Comparison of ENCODE assay signal across 19 cellular contexts in genomic region chrX:23505531-23506303, GRCh38.
DNase-seq lines count a peak whose midpoint lies in the region; ATAC-seq and TF ChIP-seq lines count a peak whose summit lies in the region.
"Had no signal": no experiment of that assay in that cellular context is flagged by ENCODE, and none has a peak within 500 bp of the region (broad histone marks: within the 10 kb centered on the region; RNA-seq: fewer than 3 reads in every experiment).

No MANE protein-coding gene starts in this region.

- H3K27me3 ChIP-seq in HUES48 (ENCODE audit: control insufficient read depth, insufficient read depth, low read length) (no peaks in the 10 kb centered on the region), breast epithelium (peaks cover 0 to 6% of the 10 kb centered on the region in 2 donors), BE2C (no peaks in the 10 kb centered on the region), colonic mucosa (no peaks in the 10 kb centered on the region)
- H3K27me3 ChIP-seq: adrenal gland, gastrocnemius medialis, sigmoid colon had no signal

- H3K9me3 Mint-ChIP-seq in nephron = no peaks in the 10 kb centered on the region
- H3K9me3 Mint-ChIP-seq in activated naive CD8-positive, alpha-beta T cell treated with anti-CD3 and anti-CD28 coated beads for 36 hours = peaks cover 1% of the 10 kb centered on the region
- H3K9me3 Mint-ChIP-seq: activated T-helper 2 cell treated with anti-CD3 and anti-CD28 coated beads, Interferon-gamma antibody, Interleukin-2, Interleukin-4, amounts not matched to agents 10 μg/mL and 5 μg/mL and 100 μg/mL, durations not matched to agents 14 hours and 24 hours and 36 hours had no signal

- DNase-seq in breast epithelium (ENCODE audit: low spot score in 2 of 2) = no peak
- DNase-seq in BE2C = no peak
- no peak for DNase-seq in activated naive CD8-positive, alpha-beta T cell treated with anti-CD3 and anti-CD28 coated beads for 36 hours
- no peak for DNase-seq in colonic mucosa
- DNase-seq: adrenal gland; gastrocnemius medialis; GF-D8; NCI-H1105; sigmoid colon; stimulated activated CD4-positive, alpha-beta T cell treated with anti-CD3 and anti-CD28 coated beads, Interleukin-2, amount 100 ng/mL, for 48 hours; stimulated activated CD8-positive, alpha-beta memory T cell treated with anti-CD3 and anti-CD28 coated beads, Interleukin-4, amount 100 ng/mL, for 48 hours; T-helper 1 cell; WERI-Rb-1 had no signal

- H3K4me3 ChIP-seq in HUES48 (ENCODE audit: low read depth, low read length) (peak overlapping the region; percentile 42), breast epithelium (no peak overlapping the region), BE2C (ENCODE audit: low read depth, low read length) (no peak overlapping the region), colonic mucosa (no peak overlapping the region)
- H3K4me3 ChIP-seq: adrenal gland, gastrocnemius medialis, sigmoid colon had no signal

- H3K27ac ChIP-seq in HUES48 (ENCODE audit: low read depth, low read length) (peak overlapping the region; percentile 88), breast epithelium (peak overlapping the region; percentile 78 to 81), colonic mucosa (no peak overlapping the region)
- H3K27ac ChIP-seq: adrenal gland, sigmoid colon, WERI-Rb-1 had no signal

- ATAC-seq in GM18502 (IDR thresholded peaks at IDR 0.05; ENCODE audit: poor library complexity, unreplicated experiment) = peak; percentile 49
- no peak for ATAC-seq in HG03457 (IDR thresholded peaks at IDR 0.05; ENCODE audit: unreplicated experiment)

- peaks cover 59% of the 10 kb centered on the region for H3K4me1 ChIP-seq in HUES48 (ENCODE audit: control insufficient read depth, insufficient read depth, low read length)
- peaks cover 0 to 5% of the 10 kb centered on the region in 2 donors for H3K4me1 ChIP-seq in breast epithelium
- peaks cover 3% of the 10 kb centered on the region; the same call in 1 of the 2 replicates for H3K4me1 ChIP-seq in BE2C
- H3K4me1 ChIP-seq in colonic mucosa = no peaks in the 10 kb centered on the region
- H3K4me1 ChIP-seq: adrenal gland, gastrocnemius medialis, sigmoid colon had no signal

- H3K9me3 ChIP-seq in HUES48 (ENCODE audit: control insufficient read depth, insufficient read depth, low read length) (no peaks in the 10 kb centered on the region), breast epithelium (peaks cover 8 to 9% of the 10 kb centered on the region in 2 donors), BE2C (no peaks in the 10 kb centered on the region), colonic mucosa (no peaks in the 10 kb centered on the region)
- H3K9me3 ChIP-seq: adrenal gland, gastrocnemius medialis, sigmoid colon had no signal

- peak overlapping the region in 2 of 3 experiments; percentile 2 to 16 for H3K27ac Mint-ChIP-seq in nephron
- H3K27ac Mint-ChIP-seq in activated naive CD8-positive, alpha-beta T cell treated with anti-CD3 and anti-CD28 coated beads for 36 hours = no peak overlapping the region
- H3K27ac Mint-ChIP-seq: activated T-helper 2 cell treated with anti-CD3 and anti-CD28 coated beads, Interferon-gamma antibody, Interleukin-2, Interleukin-4, amounts not matched to agents 10 μg/mL and 5 μg/mL and 100 μg/mL, durations not matched to agents 14 hours and 24 hours and 36 hours; memory B cell had no signal

- no peak overlapping the region for H3K4me3 Mint-ChIP-seq in nephron
- H3K4me3 Mint-ChIP-seq in activated naive CD8-positive, alpha-beta T cell treated with anti-CD3 and anti-CD28 coated beads for 36 hours = no peak overlapping the region
- H3K4me3 Mint-ChIP-seq: memory B cell had no signal

- no peaks in the 10 kb centered on the region for H3K36me3 ChIP-seq in HUES48 (ENCODE audit: control insufficient read depth, insufficient read depth, low read length)
- no peaks in the 10 kb centered on the region for H3K36me3 ChIP-seq in breast epithelium
- no peaks in the 10 kb centered on the region for H3K36me3 ChIP-seq in BE2C
- no peaks in the 10 kb centered on the region for H3K36me3 ChIP-seq in colonic mucosa
- H3K36me3 ChIP-seq: adrenal gland, gastrocnemius medialis, sigmoid colon, WERI-Rb-1 had no signal

- intact Hi-C loops in breast epithelium (cut with DNase I; ENCODE audit: low total_unique reads) (no loop called here), colonic mucosa (cut with DNase I) (no loop called here)

- no peak for TF ChIP-seq POLR2A in breast epithelium (IDR thresholded peaks at IDR 0.05)

- H3K9ac ChIP-seq in HUES48 (ENCODE audit: low read depth, low read length) = peak overlapping the region; percentile 39; the same call in 1 of the 2 replicates
- no peak overlapping the region for H3K9ac ChIP-seq in colonic mucosa (ENCODE audit: low read depth in 2 of 2, low read length in 2 of 2)

- H3K36me3 Mint-ChIP-seq in nephron (ENCODE audit: low read depth) = no peaks in the 10 kb centered on the region
- H3K36me3 Mint-ChIP-seq in activated naive CD8-positive, alpha-beta T cell treated with anti-CD3 and anti-CD28 coated beads for 36 hours = no peaks in the 10 kb centered on the region
- H3K36me3 Mint-ChIP-seq: memory B cell had no signal

- H3K4me1 Mint-ChIP-seq in nephron = peaks cover 27% of the 10 kb centered on the region
- no peaks in the 10 kb centered on the region for H3K4me1 Mint-ChIP-seq in activated naive CD8-positive, alpha-beta T cell treated with anti-CD3 and anti-CD28 coated beads for 36 hours
- H3K4me1 Mint-ChIP-seq: memory B cell had no signal

- TF ChIP-seq CTCF in breast epithelium (IDR thresholded peaks at IDR 0.05) (no peak), nephron (IDR thresholded peaks at IDR 0.05; ENCODE audit: unreplicated experiment in 3 of 3) (no peak), BE2C (IDR thresholded peaks at IDR 0.05; ENCODE audit: low read depth, low read length) (no peak), colonic mucosa (IDR thresholded peaks at IDR 0.05) (no peak)

- H3K27me3 Mint-ChIP-seq in nephron (ENCODE audit: low read depth) = peaks cover 5% of the 10 kb centered on the region
- no peaks in the 10 kb centered on the region for H3K27me3 Mint-ChIP-seq in activated naive CD8-positive, alpha-beta T cell treated with anti-CD3 and anti-CD28 coated beads for 36 hours
- H3K27me3 Mint-ChIP-seq: memory B cell had no signal
